In genomic region chrX:132216283-132216682, GRCh38 we compare ENCODE assay signal across 9 cellular contexts. TPM values are rescaled to one million over a fixed set of nuclear protein-coding genes. Genes with fewer than 3 reads are reported as not detected.
DNase-seq lines count a peak whose midpoint lies in the region; ATAC-seq, FAIRE-seq and TF ChIP-seq lines count a peak whose summit lies in the region.
"Had no signal": no experiment of that assay in that cellular context is flagged by ENCODE, and none has a peak within 500 bp of the region (broad histone marks: within the 10 kb centered on the region; RNA-seq: fewer than 3 reads in every experiment).

No MANE protein-coding gene starts in this region.

- peaks cover 31% of the 10 kb centered on the region for H3K36me3 Mint-ChIP-seq in nephron (ENCODE audit: low read depth)

- no peak overlapping the region for H2BK15ac ChIP-seq in neuronal stem cell (ENCODE audit: low read length)

- H3K4ac ChIP-seq in neuronal stem cell (ENCODE audit: low read length) = no peak overlapping the region

- H3K27ac Mint-ChIP-seq in nephron = peak overlapping the region; percentile 99

- no peak overlapping the region for H2BK120ac ChIP-seq in neuronal stem cell (ENCODE audit: low read depth, low read length)

- H3K27me3 Mint-ChIP-seq in nephron (ENCODE audit: low read depth) = no peaks in the 10 kb centered on the region

- FAIRE-seq in bronchial epithelial cell (lab: Jason Lieb, UNC) = no peak
- FAIRE-seq: TTC549 had no signal

- H4K20me1 ChIP-seq in BLaER1 (peaks cover 37% of the 10 kb centered on the region), Loucy (ENCODE audit: insufficient read depth, low read length, poor library complexity, severe bottlenecking) (peaks cover 18% of the 10 kb centered on the region)

- H3K9me2 ChIP-seq in Loucy (replicated peaks; ENCODE audit: low read depth, low read length) = no peaks in the 10 kb centered on the region

- no peak overlapping the region for H2BK5ac ChIP-seq in neuronal stem cell (ENCODE audit: low read length)

- H3K9me3 ChIP-seq in BLaER1 = no peaks in the 10 kb centered on the region
- no peaks in the 10 kb centered on the region for H3K9me3 ChIP-seq in Loucy (ENCODE audit: insufficient read depth, low read depth, low read length)
- H3K9me3 ChIP-seq in neuronal stem cell (replicated peaks in 1 of 2; ENCODE audit: control insufficient read depth in 2 of 2, insufficient read depth in 1 of 2, low read depth in 1 of 2, low read length in 2 of 2) = no peaks in the 10 kb centered on the region

- H3K9ac ChIP-seq in BLaER1 (no peak overlapping the region), Loucy (ENCODE audit: low read depth, low read length, poor library complexity, severe bottlenecking) (peak overlapping the region; percentile 90), neuronal stem cell (ENCODE audit: low read depth, low read length, poor library complexity) (no peak overlapping the region)

- no peak overlapping the region for H4K8ac ChIP-seq in neuronal stem cell (ENCODE audit: low read depth, low read length)

- no peak for TF ChIP-seq CTCF in Loucy (conservative IDR thresholded peaks at IDR 0.05; ENCODE audit: low read length)
- no peak for TF ChIP-seq CTCF in bronchial epithelial cell (IDR thresholded peaks at IDR 0.05; ENCODE audit: insufficient read depth, low read length, severe bottlenecking)
- TF ChIP-seq CTCF in nephron (IDR thresholded peaks at IDR 0.05; ENCODE audit: unreplicated experiment in 3 of 3) = no peak

- H3K4me1 ChIP-seq in BLaER1 (peaks cover 13% of the 10 kb centered on the region), Loucy (ENCODE audit: insufficient read depth, low read length, poor library complexity, severe bottlenecking) (peaks cover 31% of the 10 kb centered on the region), neuronal stem cell (ENCODE audit: control insufficient read depth in 2 of 2, insufficient read depth in 1 of 2, low read depth in 1 of 2, low read length in 2 of 2) (peaks cover 0 to 3% of the 10 kb centered on the region in 2 donors)

- no peaks in the 10 kb centered on the region for H3F3A ChIP-seq in Loucy (ENCODE audit: low read depth)

- no peak overlapping the region for H3K18ac ChIP-seq in neuronal stem cell (ENCODE audit: low read length)

- no peak overlapping the region for H3K14ac ChIP-seq in neuronal stem cell (ENCODE audit: low read length)

- H3K27me3 ChIP-seq in BLaER1 (peaks cover 70% of the 10 kb centered on the region), Loucy (ENCODE audit: insufficient read depth, low read length, poor library complexity, severe bottlenecking) (no peaks in the 10 kb centered on the region), bronchial epithelial cell (ENCODE audit: control insufficient read depth, insufficient read depth, low read length) (no peaks in the 10 kb centered on the region), neuronal stem cell (ENCODE audit: control insufficient read depth in 3 of 3, insufficient read depth in 3 of 3, low read depth in 1 of 3, low read length in 3 of 3) (peaks cover 0 to 6% (median 0%) of the 10 kb centered on the region in 3 experiments)

- no peak overlapping the region for H2BK12ac ChIP-seq in neuronal stem cell (ENCODE audit: low read length)

- H3K4me3 ChIP-seq in BLaER1 = peak overlapping the region; percentile 76
- peak overlapping the region; percentile 84 for H3K4me3 ChIP-seq in Loucy (ENCODE audit: low read length, poor library complexity, severe bottlenecking)
- H3K4me3 ChIP-seq in bronchial epithelial cell (ENCODE audit: low read depth, low read length) = peak overlapping the region; percentile 66
- peak overlapping the region in 1 of 2 donors; percentile 74 for H3K4me3 ChIP-seq in neuronal stem cell (ENCODE audit: low read length in 2 of 2)

- H3K79me2 ChIP-seq in Loucy (ENCODE audit: insufficient read depth, low read length) = peaks cover 51% of the 10 kb centered on the region

- no peaks in the 10 kb centered on the region for H3K9me3 Mint-ChIP-seq in nephron

- H3K27ac ChIP-seq in BLaER1 (no peak overlapping the region), neuronal stem cell (replicated peaks; ENCODE audit: low read length) (no peak overlapping the region)

- peak overlapping the region; percentile 92 to 99 (median 96) for H3K4me3 Mint-ChIP-seq in nephron

- no peak overlapping the region for H3K23ac ChIP-seq in neuronal stem cell (ENCODE audit: low read depth, low read length, poor library complexity)

- no peak for DNase-seq in bronchial epithelial cell (ENCODE audit: low read depth)
- no peak for DNase-seq in NCI-H748 (lab: John Stamatoyannopoulos, UW; ENCODE audit: unreplicated experiment)
- DNase-seq in neuronal stem cell (ENCODE audit: low spot score) = no peak
- no peak for DNase-seq in mucosa of gallbladder (ENCODE audit: low spot score)

- no peaks in the 10 kb centered on the region for H3K79me1 ChIP-seq in neuronal stem cell (ENCODE audit: low read depth, low read length)

- H2AK5ac ChIP-seq in neuronal stem cell (ENCODE audit: low read depth, low read length) = no peak overlapping the region

- WGBS in neuronal stem cell (ENCODE audit: extremely low coverage in 2 of 2, insufficient read length in 2 of 2, insufficient replicate concordance in 1 of 2), 2 donors = no CpG with 5 or more reads among the region's 8 CpGs

- H3K36me3 ChIP-seq in BLaER1 (peaks cover 8% of the 10 kb centered on the region; the same call in 1 of the 2 replicates), Loucy (ENCODE audit: insufficient read depth, low read length) (no peaks in the 10 kb centered on the region), bronchial epithelial cell (ENCODE audit: control insufficient read depth, insufficient read depth, low read length) (peaks cover 3% of the 10 kb centered on the region), neuronal stem cell (replicated peaks in 1 of 2; ENCODE audit: control insufficient read depth in 2 of 2, insufficient read depth in 2 of 2, low read length in 2 of 2) (peaks cover 0 to 41% of the 10 kb centered on the region in 2 donors)

- no peak for ATAC-seq in GM21515 (IDR thresholded peaks at IDR 0.05; ENCODE audit: unreplicated experiment)

- no peak overlapping the region for H4K91ac ChIP-seq in neuronal stem cell (ENCODE audit: low read depth, low read length, poor library complexity)

- H3K4me1 Mint-ChIP-seq in nephron = peaks cover 62% of the 10 kb centered on the region

- H3K4me2 ChIP-seq in BLaER1 (peak overlapping the region; percentile 66), Loucy (ENCODE audit: low read depth, low read length, poor library complexity, severe bottlenecking) (peak overlapping the region; percentile 70), neuronal stem cell (ENCODE audit: insufficient read depth, low read length, poor library complexity, severe bottlenecking) (no peak overlapping the region)

- H2AFZ ChIP-seq in Loucy (ENCODE audit: low read length) = no peak overlapping the region
- H2AFZ ChIP-seq in neuronal stem cell (ENCODE audit: low read length) = no peak overlapping the region

RNA-seq across cellular contexts. Expression of gene RAP2C, which starts 3.0 kb away (rescaled TPM):
- 27.9 and 29.4 TPM in 2 replicates for total RNA-seq in bronchial epithelial cell
- 16.7 TPM for polyA plus RNA-seq in neuronal stem cell (2013, experiment 1 of 2)
- 17.4 TPM for polyA plus RNA-seq in neuronal stem cell (2013, experiment 2 of 2)
- 26.6 TPM for total RNA-seq in mucosa of gallbladder
